ENCODE assay signal across 24 cellular contexts in the genomic region with DNA sequence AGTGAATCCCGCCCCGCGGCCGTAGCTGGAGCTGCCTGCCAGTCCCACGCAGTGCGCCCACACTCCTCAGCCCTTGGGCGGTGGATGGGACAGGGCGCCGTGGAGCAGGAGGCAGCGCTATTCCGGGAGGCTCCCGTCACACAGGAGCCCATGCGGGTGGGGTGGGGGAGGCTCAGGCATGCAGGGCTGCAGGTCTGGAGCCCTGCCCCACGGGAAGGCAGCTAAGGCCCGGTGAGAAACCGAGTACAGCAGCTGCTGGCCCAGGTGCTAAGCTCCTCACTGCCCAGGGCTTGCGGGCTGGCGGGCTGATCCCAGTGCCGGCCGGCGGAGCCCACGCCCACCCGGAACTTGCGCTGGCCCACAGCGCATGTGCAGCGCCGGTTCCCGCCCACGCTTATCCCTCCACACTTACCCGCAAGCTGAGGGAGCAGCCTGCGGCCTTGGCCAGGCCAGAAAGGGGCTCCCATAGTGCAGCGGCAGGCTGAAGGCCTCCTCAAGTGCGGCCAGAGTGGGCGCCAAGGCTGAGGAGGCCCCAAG.
"Had no signal": no experiment of that assay in that cellular context is flagged by ENCODE, and none has a peak within 500 bp of the region (broad histone marks: within the 10 kb centered on the region; RNA-seq: fewer than 3 reads in every experiment).

No MANE protein-coding gene starts in this region.

- H3K36me3 ChIP-seq: adrenal gland, ascending aorta, brain microvascular endothelial cell, spleen, thoracic aorta, WERI-Rb-1 had no signal

- H3K27me3 ChIP-seq: adrenal gland, ascending aorta, brain microvascular endothelial cell, foreskin keratinocyte, spleen had no signal

- FAIRE-seq: islet of Langerhans, TTC549 had no signal

- H3K4me3 Mint-ChIP-seq: activated CD8-positive, alpha-beta T cell treated with anti-CD3 and anti-CD28 coated beads, Interleukin-2, amount 10 ng/mL, durations not matched to agents 7 days and 5 days; activated T-helper 1 cell treated with anti-CD3 and anti-CD28 coated beads, Interleukin-12 subunit alpha, Interleukin-12 subunit beta, Interleukin-2, Interleukin-4 antibody, amounts not matched to agents 30 ng/mL and 10 ng/mL and 1 ng/mL, durations not matched to agents 14 hours and 24 hours and 36 hours; naive B cell; type B pancreatic cell had no signal

- H3K36me3 Mint-ChIP-seq: naive B cell had no signal

- H3K4me1 Mint-ChIP-seq: naive B cell had no signal

- H3K4me1 ChIP-seq: adrenal gland, ascending aorta, spleen had no signal

- DNase-seq: activated CD4-positive, alpha-beta T cell treated with anti-CD3 and anti-CD28 coated beads for 1 hour; activated CD4-positive, alpha-beta T cell treated with anti-CD3 and anti-CD28 coated beads, Interleukin-2, amount 50 U/mL, for 1 hour; activated CD8-positive, alpha-beta T cell treated with anti-CD3 and anti-CD28 coated beads, Interleukin-2, amount 10 ng/mL, durations not matched to agents 7 days and 5 days; adrenal gland; brain microvascular endothelial cell; dermis blood vessel endothelial cell; effector CD8-positive, alpha-beta T cell; erythroblast; foreskin keratinocyte; left cardiac atrium; mesendoderm; naive B cell; occipital lobe; spleen; stimulated activated CD4-positive, alpha-beta T cell treated with anti-CD3 and anti-CD28 coated beads, Interleukin-4, amount 100 ng/mL, for 1 hour; stimulated activated naive CD4-positive, alpha-beta T cell; WERI-Rb-1 had no signal

- H3K4me3 ChIP-seq: adrenal gland, ascending aorta, spleen, thoracic aorta had no signal

- H3K9me3 ChIP-seq: adrenal gland, ascending aorta, thoracic aorta had no signal

- H3K27me3 Mint-ChIP-seq: naive B cell, type B pancreatic cell had no signal

- H3K27ac Mint-ChIP-seq: activated CD8-positive, alpha-beta T cell treated with anti-CD3 and anti-CD28 coated beads, Interleukin-2, amount 10 ng/mL, durations not matched to agents 7 days and 5 days; activated naive CD4-positive, alpha-beta T cell treated with anti-CD3 and anti-CD28 coated beads, Interleukin-2, amount 50 U/mL, for 72 hours; activated T-helper 1 cell treated with anti-CD3 and anti-CD28 coated beads, Interleukin-12 subunit alpha, Interleukin-12 subunit beta, Interleukin-2, Interleukin-4 antibody, amounts not matched to agents 30 ng/mL and 10 ng/mL and 1 ng/mL, durations not matched to agents 14 hours and 24 hours and 36 hours; naive B cell; type B pancreatic cell had no signal

- ATAC-seq: activated CD8-positive, alpha-beta T cell treated with anti-CD3 and anti-CD28 coated beads, Interleukin-2, amount 10 ng/mL, durations not matched to agents 7 days and 5 days; activated naive CD4-positive, alpha-beta T cell treated with anti-CD3 and anti-CD28 coated beads, Interleukin-2, amount 50 U/mL, for 72 hours; foreskin keratinocyte; left cardiac atrium had no signal

- H3K27ac ChIP-seq: adrenal gland, ascending aorta, brain microvascular endothelial cell, foreskin keratinocyte, spleen, thoracic aorta, WERI-Rb-1 had no signal
